2 cellular contexts compared by ENCODE assay signal in genomic region chr12:53867216-53868012, GRCh38.
TF ChIP-seq lines count a peak whose summit lies in the region.

No MANE protein-coding gene starts in this region.

TF ChIP-seq in A549, 52 proteins besides CTCF, POLR2A, EP300 and RAD21 (continued from another document):
- TF ChIP-seq ELK1 (IDR thresholded peaks at IDR 0.05; ENCODE audit: low read depth, low read length) (no peak), BCL3 (IDR thresholded peaks at IDR 0.05) (no peak), SREBF2 (IDR thresholded peaks at IDR 0.05) (no peak), HOXB13 (CRISPR knock-in tag; IDR thresholded peaks at IDR 0.05; ENCODE audit: low read depth) (no peak), KDM1A (IDR thresholded peaks at IDR 0.05; ENCODE audit: low read depth) (no peak), HEYL (CRISPR knock-in tag; IDR thresholded peaks at IDR 0.05) (peak; percentile 10; the same call in 1 of the 2 replicates), EHMT2 (IDR thresholded peaks at IDR 0.05; ENCODE audit: low read depth) (no peak), TFCP2L1 (CRISPR knock-in tag; IDR thresholded peaks at IDR 0.05) (no peak), MAFK (IDR thresholded peaks at IDR 0.05; ENCODE audit: partially characterized antibody) (no peak)
TF ChIP-seq in A549: peak in this region for 6.

TF ChIP-seq in HEK293, 187 proteins besides CTCF, POLR2A, EP300 and RAD21 (continued from another document):
- TF ChIP-seq PRDM4 (tag by site-specific recombination; IDR thresholded peaks at IDR 0.05) (peak; percentile 75), ZNF670 (tag by site-specific recombination; IDR thresholded peaks at IDR 0.05; ENCODE audit: low read depth) (no peak), KLF9 (tag by site-specific recombination; IDR thresholded peaks at IDR 0.05; ENCODE audit: low read depth) (no peak), TCF7L2 (IDR thresholded peaks at IDR 0.05; ENCODE audit: borderline replicate concordance, low read depth, low read length) (no peak), REPIN1 (tag by site-specific recombination; IDR thresholded peaks at IDR 0.05; ENCODE audit: low read depth) (no peak), ZNF112 (tag by site-specific recombination; IDR thresholded peaks at IDR 0.05) (no peak), KLF17 (tag by site-specific recombination; IDR thresholded peaks at IDR 0.05) (0 out of 2 replicates have a peak, but pooled peaks have one; percentile 31), ZNF350 (tag by site-specific recombination; IDR thresholded peaks at IDR 0.05) (no peak), ZBTB26 (tag by site-specific recombination; optimal IDR thresholded peaks at IDR 0.05) (no peak), ZNF677 (tag by site-specific recombination; IDR thresholded peaks at IDR 0.05) (no peak), MEIS1 (CRISPR knock-in tag; IDR thresholded peaks at IDR 0.05; ENCODE audit: borderline replicate concordance) (no peak), ZNF391 (tag by site-specific recombination; IDR thresholded peaks at IDR 0.05; ENCODE audit: borderline replicate concordance, low read depth) (no peak), AEBP2 (tag by site-specific recombination; IDR thresholded peaks at IDR 0.05; ENCODE audit: borderline replicate concordance) (no peak), RBAK (tag by site-specific recombination; IDR thresholded peaks at IDR 0.05) (no peak), SP2 (tag by site-specific recombination; IDR thresholded peaks at IDR 0.05) (no peak), ZNF692 (tag by site-specific recombination; IDR thresholded peaks at IDR 0.05) (no peak), ZBTB44 (tag by site-specific recombination; IDR thresholded peaks at IDR 0.05) (no peak), ZNF394 (tag by site-specific recombination; IDR thresholded peaks at IDR 0.05; ENCODE audit: borderline replicate concordance) (peak; percentile 84), ZNF561 (tag by site-specific recombination; IDR thresholded peaks at IDR 0.05; ENCODE audit: borderline replicate concordance) (no peak), ZNF37A (tag by site-specific recombination; IDR thresholded peaks at IDR 0.05) (no peak), ZXDB (tag by site-specific recombination; IDR thresholded peaks at IDR 0.05) (no peak), ZNF664 (tag by site-specific recombination; IDR thresholded peaks at IDR 0.05) (no peak), ZIC2 (tag by site-specific recombination; IDR thresholded peaks at IDR 0.05) (peak; percentile 78), ZNF398 (tag by site-specific recombination; IDR thresholded peaks at IDR 0.05) (peak; percentile 25; the same call in 1 of the 2 replicates), ZNF148 (tag by site-specific recombination; IDR thresholded peaks at IDR 0.05; ENCODE audit: borderline replicate concordance) (no peak), WT1 (tag by site-specific recombination; IDR thresholded peaks at IDR 0.05) (peak; percentile 72; the same call in 1 of the 2 replicates), GFI1B (tag by site-specific recombination; IDR thresholded peaks at IDR 0.05) (no peak), ZNF10 (tag by site-specific recombination; IDR thresholded peaks at IDR 0.05) (no peak), ZNF600 (tag by site-specific recombination; IDR thresholded peaks at IDR 0.05) (no peak), ZNF211 (tag by site-specific recombination; IDR thresholded peaks at IDR 0.05; ENCODE audit: low read depth) (no peak)
